In genomic region chr5:114363837-114364236, GRCh38 we compare ENCODE assay signal across 10 cellular contexts. TPM values are rescaled to one million over a fixed set of nuclear protein-coding genes. Genes with fewer than 3 reads are reported as not detected.
DNase-seq lines count a peak whose midpoint lies in the region; ATAC-seq, FAIRE-seq and TF ChIP-seq lines count a peak whose summit lies in the region.
"Had no signal": no experiment of that assay in that cellular context is flagged by ENCODE, and none has a peak within 500 bp of the region (broad histone marks: within the 10 kb centered on the region; RNA-seq: fewer than 3 reads in every experiment).

No MANE protein-coding gene starts in this region.

- no peak for TF ChIP-seq EP300 in esophagus muscularis mucosa (IDR thresholded peaks at IDR 0.05)

- peak overlapping the region; percentile 98; the same call in 1 of the 2 replicates for H2AFZ ChIP-seq in KMS-11 (ENCODE audit: low read depth)

- no peaks in the 10 kb centered on the region for H3K79me2 ChIP-seq in KMS-11 (ENCODE audit: insufficient read depth, low read depth)

- ATAC-seq in pancreas (no peak), T-helper 17 cell (no peak)

- H3K4me1 ChIP-seq in KMS-11 (ENCODE audit: low read depth, poor library complexity, severe bottlenecking) = peaks cover 6% of the 10 kb centered on the region
- H3K4me1 ChIP-seq in esophagus muscularis mucosa = peaks cover 11 to 40% (median 38%) of the 10 kb centered on the region in 4 donors
- H3K4me1 ChIP-seq in pancreas = peaks cover 0 to 6% (median 5%) of the 10 kb centered on the region in 3 donors

- H3K27ac ChIP-seq in KMS-11 (no peak overlapping the region), esophagus muscularis mucosa (replicated peaks in 1 of 4) (no peak overlapping the region), pancreas (no peak overlapping the region)

- H3K27me3 ChIP-seq in KMS-11 (ENCODE audit: insufficient read depth, low read depth) = no peaks in the 10 kb centered on the region
- peaks cover 0 to 32% (median 3%) of the 10 kb centered on the region in 4 donors for H3K27me3 ChIP-seq in esophagus muscularis mucosa
- H3K27me3 ChIP-seq in pancreas = peaks cover 0 to 8% (median 0%) of the 10 kb centered on the region in 4 donors

- no peak for TF ChIP-seq CTCF in KMS-11 (conservative IDR thresholded peaks at IDR 0.05; ENCODE audit: low read depth, low read length)
- TF ChIP-seq CTCF in esophagus muscularis mucosa (IDR thresholded peaks at IDR 0.05) = no peak
- no peak for TF ChIP-seq CTCF in pancreas (IDR thresholded peaks at IDR 0.05)

- no peak for DNase-seq in esophagus muscularis mucosa (ENCODE audit: extremely low spot score)
- no peak for DNase-seq in pancreas
- no peak for DNase-seq in foreskin melanocyte
- DNase-seq in AG08395 (ENCODE audit: low spot score) = no peak
- no peak for DNase-seq in T-helper 17 cell
- DNase-seq in effector CD8-positive, alpha-beta T cell (lab: John Stamatoyannopoulos, UW) = no peak
- DNase-seq: activated effector memory CD4-positive, alpha-beta T cell treated with Interleukin-2 at 50 U/mL for 16 hours had no signal

- H3K4me3 ChIP-seq in GM08714 (ENCODE audit: low read length) = peak overlapping the region; percentile 79
- H3K4me3 ChIP-seq in KMS-11 (IDR thresholded peaks at IDR 0.05; ENCODE audit: insufficient read depth, low read depth, low read length) = no peak overlapping the region
- peak overlapping the region; percentile 69 to 77 (median 74) for H3K4me3 ChIP-seq in esophagus muscularis mucosa
- H3K4me3 ChIP-seq in pancreas = peak overlapping the region; percentile 38 to 80 (median 79)

- H3K9ac ChIP-seq in KMS-11 = no peak overlapping the region

- TF ChIP-seq POLR2A in esophagus muscularis mucosa (IDR thresholded peaks at IDR 0.05; ENCODE audit: low read depth) = no peak

- intact Hi-C loops in esophagus muscularis mucosa (cut with DNase I) (loop anchor here (5.0 kb wide), 1 partner anchor 93 kb away; no protein-coding TSS in a partner anchor), pancreas (cut with DNase I) (no loop called here)

- no peak for FAIRE-seq in pancreas (lab: Jason Lieb, UNC)

- no peaks in the 10 kb centered on the region for H4K20me1 ChIP-seq in KMS-11 (ENCODE audit: insufficient read depth)

- H3K9me3 ChIP-seq in esophagus muscularis mucosa = no peaks in the 10 kb centered on the region
- no peaks in the 10 kb centered on the region for H3K9me3 ChIP-seq in pancreas
- H3K9me3 ChIP-seq in T-helper 17 cell (ENCODE audit: control insufficient read depth, low read length, poor library complexity, severe bottlenecking) = no peaks in the 10 kb centered on the region

- H3K4me2 ChIP-seq in KMS-11 = peak overlapping the region; percentile 65

- H3K36me3 ChIP-seq in KMS-11 (ENCODE audit: insufficient read depth) (no peaks in the 10 kb centered on the region), esophagus muscularis mucosa (no peaks in the 10 kb centered on the region), pancreas (no peaks in the 10 kb centered on the region)

- H3K36me3 Mint-ChIP-seq in T-helper 17 cell (ENCODE audit: low read depth) = peaks cover 2% of the 10 kb centered on the region

- no peak overlapping the region for H3K4me3 Mint-ChIP-seq in T-helper 17 cell

- 18% methylated on average over 10 of the region's 10 CpGs for WGBS in esophagus muscularis mucosa
- 3 to 4% methylated on average over 10 of the region's 10 CpGs for WGBS in pancreas, 2 donors

- no peak overlapping the region for H3K27ac Mint-ChIP-seq in T-helper 17 cell

- H3K4me1 Mint-ChIP-seq in T-helper 17 cell = no peaks in the 10 kb centered on the region

- H3K27me3 Mint-ChIP-seq in T-helper 17 cell = peaks cover 39% of the 10 kb centered on the region

RNA-seq across cellular contexts. Expression of gene KCNN2, which starts 2.0 kb away (rescaled TPM):
- 10 to 100 TPM in 1 of 4 donors, 1 to 10 TPM in 3; 6.5 to 10.2 (median 8.6) TPM for total RNA-seq in esophagus muscularis mucosa
- total RNA-seq in pancreas = 1 to 10 TPM; 1.5 to 3.2 (median 2.6) TPM
- polyA plus RNA-seq in pancreas = 1 to 10 TPM; 1.1 to 3.4 TPM
- not detected for total RNA-seq in T-helper 17 cell
- total RNA-seq: T-helper 2 cell treated with Interferon-gamma antibody and Interleukin-4, amounts not matched to agents 100 ng/mL and 5 ng/mL, for 36 hours had no signal
